9 cellular contexts compared by ENCODE assay signal in the genomic region with DNA sequence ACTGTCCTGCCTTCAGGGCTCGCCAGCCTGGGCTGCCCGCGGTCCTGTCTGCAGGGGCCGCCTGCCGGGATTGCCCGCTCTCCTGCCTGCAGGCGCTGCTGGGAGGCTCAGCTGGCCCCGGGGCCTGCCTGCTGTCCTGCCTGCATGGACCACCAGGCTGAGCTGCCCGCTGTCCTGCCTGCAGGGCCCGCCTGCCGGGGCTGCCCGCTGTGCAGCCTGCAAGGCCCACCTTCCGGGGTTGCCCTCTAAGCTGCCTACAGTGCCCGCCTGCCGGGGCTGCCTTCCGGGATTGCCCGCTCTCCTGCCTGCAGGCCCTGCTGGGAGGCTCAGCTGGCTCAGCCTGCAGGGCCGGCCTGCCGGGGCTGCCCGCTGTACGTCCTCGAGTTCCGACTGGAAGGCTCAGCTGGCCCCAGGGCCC.
A peak's percentile ranks its signal among the peaks of the same experiment; 100 is the strongest.
DNase-seq lines count a peak whose midpoint lies in the region; ATAC-seq, FAIRE-seq and TF ChIP-seq lines count a peak whose summit lies in the region.
"Had no signal": no experiment of that assay in that cellular context is flagged by ENCODE, and none has a peak within 500 bp of the region (broad histone marks: within the 10 kb centered on the region; RNA-seq: fewer than 3 reads in every experiment).

No MANE protein-coding gene starts in this region.

- peaks cover 6% of the 10 kb centered on the region for H3K4me1 Mint-ChIP-seq in T-helper 2 cell treated with Interferon-gamma antibody and Interleukin-4, amounts not matched to agents 5 μg/mL and 100 μg/mL, for 36 hours (ENCODE audit: low read depth)

- H3K4me3 ChIP-seq in epithelial cell of esophagus (ENCODE audit: low read length), result peak overlapping the region; percentile 44

- peaks cover 13% of the 10 kb centered on the region for H3K36me3 Mint-ChIP-seq in T-helper 2 cell treated with Interferon-gamma antibody and Interleukin-4, amounts not matched to agents 5 μg/mL and 100 μg/mL, for 36 hours (ENCODE audit: low read depth)
- H3K36me3 Mint-ChIP-seq: IgD-negative memory B cell had no signal

- H3K9me3 Mint-ChIP-seq in T-helper 2 cell treated with Interferon-gamma antibody and Interleukin-4, amounts not matched to agents 5 μg/mL and 100 μg/mL, for 36 hours, result peaks cover 69% of the 10 kb centered on the region

- peak overlapping the region; percentile 50 for H3K4me3 Mint-ChIP-seq in T-helper 2 cell treated with Interferon-gamma antibody and Interleukin-4, amounts not matched to agents 5 μg/mL and 100 μg/mL, for 36 hours

- ATAC-seq in HG02610 (IDR thresholded peaks at IDR 0.05; ENCODE audit: unreplicated experiment), result peak; percentile 38
- no peak for ATAC-seq in HG02623 (IDR thresholded peaks at IDR 0.05; ENCODE audit: unreplicated experiment)

- no peak for DNase-seq in T-helper 2 cell treated with Interferon-gamma antibody and Interleukin-4, amounts not matched to agents 5 μg/mL and 100 μg/mL, for 36 hours (ENCODE audit: low spot score)
- no peak for DNase-seq in epithelial cell of esophagus (ENCODE audit: low read depth)
- peak; percentile 13 to 48 for DNase-seq in stimulated activated CD4-positive, alpha-beta T cell treated with anti-CD3 and anti-CD28 coated beads, Interleukin-15, amount 100 ng/mL, for 1 hour (ENCODE audit: low read depth in 1 of 2, low spot score in 1 of 2)
- DNase-seq in pons (ENCODE audit: low spot score), result no peak
- DNase-seq in NCI-H2196 (lab: John Stamatoyannopoulos, UW; ENCODE audit: unreplicated experiment), result no peak
- no peak for DNase-seq in RCC 7860 (ENCODE audit: low spot score)

- no peak for FAIRE-seq in RCC 7860 (lab: Jason Lieb, UNC)

- TF ChIP-seq CTCF in epithelial cell of esophagus (IDR thresholded peaks at IDR 0.05; ENCODE audit: insufficient read depth, low read depth, low read length, missing control alignments), result no peak

- H3K27me3 Mint-ChIP-seq in T-helper 2 cell treated with Interferon-gamma antibody and Interleukin-4, amounts not matched to agents 5 μg/mL and 100 μg/mL, for 36 hours (ENCODE audit: low read depth), result no peaks in the 10 kb centered on the region
- H3K27me3 Mint-ChIP-seq: IgD-negative memory B cell had no signal

- no peak overlapping the region for H3K27ac Mint-ChIP-seq in T-helper 2 cell treated with Interferon-gamma antibody and Interleukin-4, amounts not matched to agents 5 μg/mL and 100 μg/mL, for 36 hours
- H3K27ac Mint-ChIP-seq: IgD-negative memory B cell had no signal

Comparison
In these comparisons a context has a peak if more than half of its experiments do, and no peak if none do; other contexts are left out.
1. DNase-seq: peak in stimulated activated CD4-positive, alpha-beta T cell treated with anti-CD3 and anti-CD28 coated beads, Interleukin-15, amount 100 ng/mL, for 1 hour (2 of 2); none in T-helper 2 cell treated with Interferon-gamma antibody and Interleukin-4, amounts not matched to agents 5 μg/mL and 100 μg/mL, for 36 hours (single experiment), epithelial cell of esophagus (single experiment), pons (single experiment), NCI-H2196 (single experiment) and RCC 7860 (single experiment).